ENCODE assay signal across 40 cellular contexts in genomic region chrX:70410921-70411320, GRCh38. TPM values are rescaled to one million over a fixed set of nuclear protein-coding genes. Genes with fewer than 3 reads are reported as not detected.
"Had no signal": no experiment of that assay in that cellular context is flagged by ENCODE, and none has a peak within 500 bp of the region (broad histone marks: within the 10 kb centered on the region; RNA-seq: fewer than 3 reads in every experiment).

No MANE protein-coding gene starts in this region.

- DNase-seq: Karpas-422, Kasumi-1, MG63, MM.1S, MV-4-11, NCI-H1048, NCI-H1092, NCI-H1092 treated with DMSO at 0.1 percent for 48 hours, NCI-H1105, NCI-H1105 treated with DMSO at 0.1 percent for 48 hours, NCI-H1417, NCI-H1417 treated with DMSO at 0.1 percent for 48 hours, NCI-H1436, NCI-H1436 treated with DMSO at 0.1 percent for 48 hours, NCI-H146, NCI-H1694, NCI-H1694 treated with DMSO at 0.1 percent for 48 hours, NCI-H187, NCI-H187 treated with DMSO at 0.1 percent for 48 hours, NCI-H1930, NCI-H2029, NCI-H2029 treated with DMSO at 0.1 percent for 48 hours, NCI-H2081, NCI-H2081 treated with DMSO at 0.1 percent for 48 hours, NCI-H2107, NCI-H2171, NCI-H2171 treated with DMSO at 0.1 percent for 48 hours, NCI-H2227 treated with DMSO at 0.1 percent for 48 hours, NCI-H226, NCI-H345, NCI-H446, NCI-H446 treated with DMSO at 0.1 percent for 48 hours, NCI-H510A, NCI-H510A treated with DMSO at 0.1 percent for 48 hours, NCI-H524, NCI-H524 treated with DMSO at 0.1 percent for 48 hours had no signal

- H3K27me3 ChIP-seq: MG63 had no signal

- H3K4me3 ChIP-seq: MG63 had no signal

- H3K9me3 ChIP-seq: MG63 had no signal

RNA-seq across cellular contexts. Expression of gene GDPD2, which starts 12.2 kb away (rescaled TPM):
- total RNA-seq: LHCN-M2, M059J, MCF 10A, NCI-H460 had no signal
